In genomic region chr5:39578887-39579497, GRCh38 we compare ENCODE assay signal across 8 cellular contexts.
DNase-seq lines count a peak whose midpoint lies in the region; ATAC-seq, FAIRE-seq and TF ChIP-seq lines count a peak whose summit lies in the region.

No MANE protein-coding gene starts in this region.

- FAIRE-seq in bronchial epithelial cell (lab: Jason Lieb, UNC), result no peak

- in situ Hi-C loops in KBM-7 (cut with MboI; ENCODE audit: low pct_unique_long_range_greater_than_20kb, low sequenced_read_pairs), result loop anchor here (25.0 kb wide), 1 partner anchor 1158 kb away; no protein-coding TSS in a partner anchor

- H3K36me3 ChIP-seq in Caco-2 (ENCODE audit: control insufficient read depth, insufficient read depth, low read length) (no peaks in the 10 kb centered on the region), bronchial epithelial cell (ENCODE audit: control insufficient read depth, insufficient read depth, low read length) (no peaks in the 10 kb centered on the region)

- peaks cover 13% of the 10 kb centered on the region for H3K4me1 Mint-ChIP-seq in Caco-2 (ENCODE audit: low read depth, unreplicated experiment)
- H3K4me1 Mint-ChIP-seq in naive B cell, result peaks cover 6 to 14% (median 9%) of the 10 kb centered on the region in 3 donors
- peaks cover 10% of the 10 kb centered on the region for H3K4me1 Mint-ChIP-seq in activated T-cell treated with anti-CD3 and anti-CD28 coated beads, Interleukin-2, amount 50 U/mL, for 24 hours (ENCODE audit: low read depth)

- BruUV-seq in Caco-2 (replicated peaks; lab: Mats Ljungman, UMichigan), result no TSS peak

- peak overlapping the region; percentile 16 for H3K27ac Mint-ChIP-seq in Caco-2 (ENCODE audit: unreplicated experiment)
- peak overlapping the region in 1 of 6 donors; percentile 29 for H3K27ac Mint-ChIP-seq in naive B cell
- no peak overlapping the region for H3K27ac Mint-ChIP-seq in activated T-cell treated with anti-CD3 and anti-CD28 coated beads, Interleukin-2, amount 50 U/mL, for 24 hours

- TF ChIP-seq CTCF in Caco-2 (IDR thresholded peaks at IDR 0.05; ENCODE audit: insufficient read depth in 1 of 2, low read depth in 1 of 2, low read length in 1 of 2, severe bottlenecking in 1 of 2, unreplicated experiment in 1 of 2), result peak; percentile 39 to 72
- TF ChIP-seq CTCF in bronchial epithelial cell (IDR thresholded peaks at IDR 0.05; ENCODE audit: insufficient read depth, low read length, severe bottlenecking), result peak; percentile 34

- H3K4me1 ChIP-seq in Caco-2, result peaks cover 13% of the 10 kb centered on the region

- H3K4me3 ChIP-seq in Caco-2 (ENCODE audit: low read depth, low read length), result no peak overlapping the region
- no peak overlapping the region for H3K4me3 ChIP-seq in bronchial epithelial cell (ENCODE audit: low read depth, low read length)

- ATAC-seq in naive B cell (ENCODE audit: low read depth in 2 of 2), result no peak
- no peak for ATAC-seq in GM21717 (IDR thresholded peaks at IDR 0.05; ENCODE audit: unreplicated experiment)

- H3K27me3 Mint-ChIP-seq in Caco-2 (ENCODE audit: insufficient read depth, unreplicated experiment), result no peaks in the 10 kb centered on the region
- H3K27me3 Mint-ChIP-seq in naive B cell, result peaks cover 0 to 17% (median 6%) of the 10 kb centered on the region in 3 donors
- H3K27me3 Mint-ChIP-seq in activated T-cell treated with anti-CD3 and anti-CD28 coated beads, Interleukin-2, amount 50 U/mL, for 24 hours, result peaks cover 9% of the 10 kb centered on the region

- no peaks in the 10 kb centered on the region for H3K9me3 ChIP-seq in Caco-2

- H3K9me3 Mint-ChIP-seq in Caco-2 (ENCODE audit: unreplicated experiment), result no peaks in the 10 kb centered on the region
- no peaks in the 10 kb centered on the region for H3K9me3 Mint-ChIP-seq in naive B cell
- H3K9me3 Mint-ChIP-seq in activated T-cell treated with anti-CD3 and anti-CD28 coated beads, Interleukin-2, amount 50 U/mL, for 24 hours, result no peaks in the 10 kb centered on the region

- H3K4me3 Mint-ChIP-seq in Caco-2 (ENCODE audit: unreplicated experiment) (no peak overlapping the region), naive B cell (no peak overlapping the region)
- H3K4me3 Mint-ChIP-seq in activated T-cell treated with anti-CD3 and anti-CD28 coated beads, Interleukin-2, amount 50 U/mL, for 24 hours, result no peak overlapping the region

- H3K27me3 ChIP-seq in Caco-2 (replicated peaks; ENCODE audit: control insufficient read depth, insufficient read depth, low read length) (no peaks in the 10 kb centered on the region), bronchial epithelial cell (ENCODE audit: control insufficient read depth, insufficient read depth, low read length) (no peaks in the 10 kb centered on the region)

- POLR2A ChIA-PET in Caco-2 (lab: Charles Lee), result no interaction called here

- H3K36me3 Mint-ChIP-seq in Caco-2 (ENCODE audit: insufficient read depth, unreplicated experiment) (no peaks in the 10 kb centered on the region), naive B cell (no peaks in the 10 kb centered on the region)
- H3K36me3 Mint-ChIP-seq in activated T-cell treated with anti-CD3 and anti-CD28 coated beads, Interleukin-2, amount 50 U/mL, for 24 hours (ENCODE audit: low read depth), result no peaks in the 10 kb centered on the region

- DNase-seq in Caco-2 (no peak), KBM-7 (peak; percentile 39), bronchial epithelial cell (ENCODE audit: low read depth) (peak; percentile 34), naive B cell (peak; percentile 14), AG08395 (ENCODE audit: low spot score) (no peak)
- DNase-seq in activated T-cell treated with anti-CD3 and anti-CD28 coated beads, Interleukin-2, amount 50 U/mL, for 24 hours, result no peak
- DNase-seq in activated CD4-positive, alpha-beta T cell treated with anti-CD3 and anti-CD28 coated beads for 48 hours, result no peak

- intact Hi-C loops in Caco-2 (cut with micrococcal nuclease; ENCODE audit: unreplicated experiment), result loop anchor here (1.0 to 5.0 kb wide), 6 partner anchors 20 to 1158 kb away; no protein-coding TSS in a partner anchor

- CTCF ChIA-PET in Caco-2 (lab: Charles Lee), result interaction anchor here (1.5 kb wide), 1 partner anchor 114 kb away, joined by 3 read pairs; no protein-coding TSS in a partner anchor

Comparison
In these comparisons a context has a peak if more than half of its experiments do, and no peak if none do; other contexts are left out.
1. DNase-seq: peak in KBM-7 (single experiment), bronchial epithelial cell (single experiment) and naive B cell (single experiment); none in Caco-2 (0 of 2), AG08395 (single experiment), activated T-cell treated with anti-CD3 and anti-CD28 coated beads, Interleukin-2, amount 50 U/mL, for 24 hours (single experiment) and activated CD4-positive, alpha-beta T cell treated with anti-CD3 and anti-CD28 coated beads for 48 hours (single experiment).